22 cellular contexts compared by ENCODE assay signal in the genomic region with DNA sequence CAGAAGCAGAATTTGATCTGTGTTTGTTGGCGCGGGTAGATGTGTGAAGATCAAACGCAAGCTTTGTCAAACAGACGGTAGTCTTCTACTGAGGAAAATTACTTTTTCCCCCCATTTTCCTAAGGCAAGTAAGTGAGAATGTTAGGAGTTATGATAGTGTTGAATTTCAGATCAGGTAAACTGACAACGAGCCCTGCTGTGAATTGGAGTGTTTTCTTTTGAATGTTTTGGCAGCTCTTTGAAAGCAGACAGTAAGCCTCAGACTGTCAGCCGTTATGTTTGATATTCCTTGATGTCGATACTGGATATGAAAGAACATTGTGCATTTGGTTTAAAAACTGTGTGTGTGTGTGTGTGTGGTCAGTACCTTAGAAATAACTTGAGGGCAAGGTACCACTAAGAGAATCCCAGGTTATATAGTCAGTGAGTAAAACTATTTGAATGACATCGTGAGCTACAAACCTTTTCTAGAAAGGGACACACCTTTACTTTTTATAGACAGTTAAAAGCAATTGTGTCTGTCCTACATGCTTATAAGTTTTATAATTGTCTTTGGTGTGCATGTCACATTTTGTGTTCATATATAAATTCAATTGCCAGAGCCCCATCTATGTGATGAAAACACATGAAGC.
"Had no signal": no experiment of that assay in that cellular context is flagged by ENCODE, and none has a peak within 500 bp of the region (broad histone marks: within the 10 kb centered on the region; RNA-seq: fewer than 3 reads in every experiment).

No MANE protein-coding gene starts in this region.

- ATAC-seq: heart right ventricle; left lung; lower lobe of right lung; naive thymus-derived CD8-positive, alpha-beta T cell; right lobe of liver; stimulated activated naive B cell treated with anti-CD40 and anti-IgM and Interleukin-4, amounts not matched to agents 10 μg/mL and 1 μg/mL and 100 μg/mL, for 72 hours; stimulated activated naive CD8-positive, alpha-beta T cell treated with anti-CD3 and anti-CD28 coated beads, Interleukin-15, Interleukin-2, amounts not matched to agents 100 U/mL and 50 U/mL, for 24 hours; upper lobe of right lung had no signal

- H3K4me3 ChIP-seq: heart right ventricle, hepatocyte, left lung, lower lobe of right lung, neural progenitor cell, right atrium auricular region, right lobe of liver, smooth muscle cell, stomach, testis, thyroid gland, upper lobe of right lung had no signal

- H3K79me2 ChIP-seq: hepatocyte had no signal

- DNase-seq: heart right ventricle; islet precursor cell; left lung; lower lobe of right lung; mesendoderm; naive thymus-derived CD8-positive, alpha-beta T cell; occipital lobe; right lobe of liver; stimulated activated CD4-positive, alpha-beta T cell treated with anti-CD3 and anti-CD28 coated beads, Interleukin-1b, Interleukin-23, amount 100 ng/mL, for 48 hours; stimulated activated CD4-positive, alpha-beta T cell treated with anti-CD3 and anti-CD28 coated beads, Interleukin-2, amount 100 ng/mL, for 48 hours; stimulated activated naive B cell treated with anti-CD40 and anti-IgM and Interleukin-4, amounts not matched to agents 10 μg/mL and 1 μg/mL and 100 μg/mL, for 72 hours; stimulated activated naive CD8-positive, alpha-beta T cell treated with anti-CD3 and anti-CD28 coated beads, Interleukin-15, Interleukin-2, amounts not matched to agents 100 U/mL and 50 U/mL, for 24 hours; stomach; testis; thyroid gland; trophoblast cell; upper lobe of right lung had no signal

- H3K9ac ChIP-seq: neural progenitor cell had no signal

- H3K4me2 ChIP-seq: hepatocyte, neural progenitor cell, smooth muscle cell had no signal

- H3K27me3 ChIP-seq: heart right ventricle, hepatocyte, left lung, neural progenitor cell, right atrium auricular region, right lobe of liver, stomach, testis, thyroid gland, upper lobe of right lung had no signal

- H3K9me3 ChIP-seq: heart right ventricle, left lung, lower lobe of right lung, neutrophil, right atrium auricular region, right lobe of liver, stomach, testis, thyroid gland, upper lobe of right lung had no signal

- H3K4me1 ChIP-seq: heart right ventricle, left lung, lower lobe of right lung, neural progenitor cell, right atrium auricular region, right lobe of liver, testis, upper lobe of right lung had no signal

- H3K27ac ChIP-seq: heart right ventricle, hepatocyte, left lung, lower lobe of right lung, neural progenitor cell, neutrophil, right atrium auricular region, right lobe of liver, stomach, testis, thyroid gland, upper lobe of right lung had no signal

- H2AFZ ChIP-seq: hepatocyte, neural progenitor cell had no signal

- H3K36me3 ChIP-seq: heart right ventricle, left lung, lower lobe of right lung, neural progenitor cell, neutrophil, right atrium auricular region, right lobe of liver, stomach, thyroid gland, upper lobe of right lung had no signal
